18 cellular contexts compared by ENCODE assay signal in the genomic region with DNA sequence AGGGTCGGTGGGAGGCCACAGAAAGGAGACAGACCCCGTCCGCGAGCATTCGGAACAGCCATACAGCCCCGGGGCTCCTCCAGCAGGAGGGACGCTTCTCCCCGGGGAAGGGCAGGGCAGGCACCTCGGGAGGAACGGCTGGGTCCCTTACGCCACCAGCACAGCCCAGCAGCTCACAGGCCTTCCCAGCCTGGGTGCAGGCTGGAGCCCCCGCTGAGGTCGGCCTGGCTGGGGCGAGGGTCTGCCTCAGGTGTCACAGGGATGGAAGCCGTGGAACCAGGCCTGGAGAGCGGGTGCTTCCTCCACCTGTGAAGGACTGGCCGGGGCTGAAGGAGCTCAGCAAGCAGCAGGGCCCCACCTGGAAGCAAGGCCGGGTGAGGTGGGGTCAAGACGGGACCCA.
"Had no signal": no experiment of that assay in that cellular context is flagged by ENCODE, and none has a peak within 500 bp of the region (broad histone marks: within the 10 kb centered on the region; RNA-seq: fewer than 3 reads in every experiment).

No MANE protein-coding gene starts in this region.

- H3K27ac ChIP-seq: colonic mucosa, foreskin keratinocyte, pancreas, prostate gland, testis, tibial nerve had no signal

- H3K4me1 Mint-ChIP-seq: endodermal cell; naive thymus-derived CD8-positive, alpha-beta T cell; stimulated activated naive CD8-positive, alpha-beta T cell treated with anti-CD3 and anti-CD28 coated beads, Interleukin-15, amount 100 ng/mL, for 72 hours had no signal

- DNase-seq: cerebellar nuclear complex; colonic mucosa; dermis blood vessel endothelial cell; endodermal cell; erythroblast; foreskin keratinocyte; mammary epithelial cell; nucleus accumbens; stimulated activated CD4-positive, alpha-beta T cell treated with anti-CD3 and anti-CD28 coated beads, Interleukin-2, amount 100 ng/mL, for 24 hours; stimulated activated CD4-positive, alpha-beta T cell treated with anti-CD3 and anti-CD28 coated beads, Interleukin-4, amount 100 ng/mL, for 4 hours; stimulated activated naive B cell treated with anti-CD40 and anti-IgM and Interleukin-4, amounts not matched to agents 10 μg/mL and 1 μg/mL and 100 μg/mL, for 72 hours; stimulated activated naive CD8-positive, alpha-beta T cell treated with anti-CD3 and anti-CD28 coated beads, Interleukin-15, amount 100 ng/mL, for 72 hours; testis had no signal

- H3K27me3 ChIP-seq: colonic mucosa, foreskin keratinocyte, pancreas, testis, tibial nerve had no signal

- H3K9me3 ChIP-seq: colonic mucosa, pancreas, prostate gland, testis, tibial nerve had no signal

- H3K9me3 Mint-ChIP-seq: naive thymus-derived CD8-positive, alpha-beta T cell; stimulated activated naive CD8-positive, alpha-beta T cell treated with anti-CD3 and anti-CD28 coated beads, Interleukin-15, amount 100 ng/mL, for 72 hours had no signal

- H3K36me3 ChIP-seq: colonic mucosa, pancreas, prostate gland, tibial nerve had no signal

- H3K4me3 ChIP-seq: colonic mucosa, pancreas, prostate gland, testis, tibial nerve had no signal

- ATAC-seq: foreskin keratinocyte; naive thymus-derived CD8-positive, alpha-beta T cell; pancreas; sciatic nerve; stimulated activated naive B cell treated with anti-CD40 and anti-IgM and Interleukin-4, amounts not matched to agents 10 μg/mL and 1 μg/mL and 100 μg/mL, for 72 hours; stimulated activated naive CD8-positive, alpha-beta T cell treated with anti-CD3 and anti-CD28 coated beads, Interleukin-15, amount 100 ng/mL, for 72 hours had no signal

- H3K27ac Mint-ChIP-seq: endodermal cell; naive thymus-derived CD8-positive, alpha-beta T cell; stimulated activated naive B cell treated with anti-CD40 and anti-IgM and Interleukin-4, amounts not matched to agents 10 μg/mL and 1 μg/mL and 100 μg/mL, for 72 hours; stimulated activated naive CD8-positive, alpha-beta T cell treated with anti-CD3 and anti-CD28 coated beads, Interleukin-15, amount 100 ng/mL, for 72 hours had no signal

- H3K4me3 Mint-ChIP-seq: endodermal cell; naive thymus-derived CD8-positive, alpha-beta T cell; stimulated activated naive B cell treated with anti-CD40 and anti-IgM and Interleukin-4, amounts not matched to agents 10 μg/mL and 1 μg/mL and 100 μg/mL, for 72 hours; stimulated activated naive CD8-positive, alpha-beta T cell treated with anti-CD3 and anti-CD28 coated beads, Interleukin-15, amount 100 ng/mL, for 72 hours had no signal

- H3K36me3 Mint-ChIP-seq: naive thymus-derived CD8-positive, alpha-beta T cell; stimulated activated naive B cell treated with anti-CD40 and anti-IgM and Interleukin-4, amounts not matched to agents 10 μg/mL and 1 μg/mL and 100 μg/mL, for 72 hours had no signal

- H3K4me1 ChIP-seq: colonic mucosa, foreskin keratinocyte, pancreas, prostate gland, testis had no signal
